ENCODE assay signal across 9 cellular contexts in the genomic region with DNA sequence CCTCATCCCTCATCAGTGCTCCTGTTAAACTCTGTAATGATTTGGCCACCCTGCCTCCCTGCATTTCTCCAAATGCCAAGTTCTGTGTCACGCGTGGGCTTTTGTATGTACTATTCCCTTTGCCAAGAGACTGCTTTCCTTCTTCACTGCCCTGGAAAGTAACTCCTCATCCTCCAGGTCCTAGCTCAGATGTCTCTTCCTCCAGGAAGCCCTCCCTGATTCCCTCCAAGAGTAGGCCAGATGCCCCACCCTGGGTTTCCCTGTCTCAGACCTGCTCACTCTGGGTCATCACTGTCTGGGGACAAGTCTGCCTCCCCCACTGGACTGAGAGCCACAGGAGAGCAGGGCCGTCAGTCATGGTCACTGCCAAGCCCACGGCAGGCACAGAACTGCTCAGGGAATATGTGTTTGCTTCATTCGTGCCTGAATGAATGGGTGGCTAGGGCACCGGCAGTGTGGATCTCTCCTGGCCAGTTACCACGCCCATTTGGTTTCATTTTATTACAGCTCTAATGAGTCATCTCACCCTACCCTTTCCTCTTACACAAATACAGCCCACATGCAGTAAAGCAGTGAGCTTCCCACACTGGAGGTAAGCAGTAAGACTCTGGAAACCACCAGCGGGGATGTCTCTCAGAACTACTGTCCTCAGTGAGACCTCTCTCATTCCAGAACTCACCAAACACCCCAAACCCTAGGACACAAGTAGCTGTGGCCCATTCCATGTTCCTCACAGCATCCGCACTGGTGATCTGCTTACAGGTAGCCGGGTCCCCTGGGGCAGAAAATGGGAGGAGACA. TPM values are rescaled to one million over a fixed set of nuclear protein-coding genes. Genes with fewer than 3 reads are reported as not detected.
DNase-seq lines count a peak whose midpoint lies in the region; ATAC-seq and TF ChIP-seq lines count a peak whose summit lies in the region.
"Had no signal": no experiment of that assay in that cellular context is flagged by ENCODE, and none has a peak within 500 bp of the region (broad histone marks: within the 10 kb centered on the region; RNA-seq: fewer than 3 reads in every experiment).

No MANE protein-coding gene starts in this region.

- no peaks in the 10 kb centered on the region for H3K4me1 ChIP-seq in hepatocyte (ENCODE audit: insufficient read depth)

- intact Hi-C loops in posterior cingulate gyrus (cut with DNase I) = no loop called here

- no peaks in the 10 kb centered on the region for H3K9me2 ChIP-seq in hepatocyte (replicated peaks; ENCODE audit: insufficient read depth)

- CTCF ChIA-PET in activated naive CD4-positive, alpha-beta T cell treated with anti-CD3 and anti-CD28 coated beads, Interleukin-2, amount 10 ng/mL, durations not matched to agents 7 days and 5 days (lab: Charles Lee) = interaction anchor here (0.5 to 2.5 kb wide), 6 partner anchors 28 to 662 kb away, joined by 3 to 18 read pairs (median 3); a partner anchor contains a TSS

- peaks cover 19% of the 10 kb centered on the region for H3K4me1 Mint-ChIP-seq in activated naive CD4-positive, alpha-beta T cell treated with anti-CD3 and anti-CD28 coated beads, Interleukin-2, amount 10 ng/mL, durations not matched to agents 7 days and 5 days

- H4K20me1 ChIP-seq in hepatocyte (ENCODE audit: insufficient read depth, poor library complexity, severe bottlenecking) = no peaks in the 10 kb centered on the region

- no peaks in the 10 kb centered on the region for H3K9me3 ChIP-seq in hepatocyte (ENCODE audit: low read depth)

- no peaks in the 10 kb centered on the region for H3K27me3 Mint-ChIP-seq in activated naive CD4-positive, alpha-beta T cell treated with anti-CD3 and anti-CD28 coated beads, Interleukin-2, amount 10 ng/mL, durations not matched to agents 7 days and 5 days

- no peaks in the 10 kb centered on the region for H3K27me3 ChIP-seq in hepatocyte
- H3K27me3 ChIP-seq: cardiac muscle cell had no signal

- peak overlapping the region; percentile 76 for H3K27ac Mint-ChIP-seq in activated naive CD4-positive, alpha-beta T cell treated with anti-CD3 and anti-CD28 coated beads, Interleukin-2, amount 10 ng/mL, durations not matched to agents 7 days and 5 days

- WGBS in hepatocyte (ENCODE audit: low lambda C conversion rate, missing lambda C conversion rate) = 77% methylated on average over 10 of the region's 10 CpGs

- H2AFZ ChIP-seq in hepatocyte = no peak overlapping the region

- H3K4me2 ChIP-seq in hepatocyte = peak overlapping the region; percentile 45

- no peak for TF ChIP-seq CTCF in hepatocyte (IDR thresholded peaks at IDR 0.05; ENCODE audit: poor library complexity)

- ATAC-seq in stimulated activated naive CD8-positive, alpha-beta T cell treated with anti-CD3 and anti-CD28 coated beads, Interleukin-15, Interleukin-2, amounts not matched to agents 100 U/mL and 50 U/mL, for 24 hours = peak; percentile 91

- peak overlapping the region; percentile 83 for H3K27ac ChIP-seq in hepatocyte
- H3K27ac ChIP-seq: cardiac muscle cell had no signal

- peaks cover 1% of the 10 kb centered on the region for H3K9me3 Mint-ChIP-seq in activated naive CD4-positive, alpha-beta T cell treated with anti-CD3 and anti-CD28 coated beads, Interleukin-2, amount 10 ng/mL, durations not matched to agents 7 days and 5 days

- H3K36me3 Mint-ChIP-seq in activated naive CD4-positive, alpha-beta T cell treated with anti-CD3 and anti-CD28 coated beads, Interleukin-2, amount 10 ng/mL, durations not matched to agents 7 days and 5 days = peaks cover 57% of the 10 kb centered on the region

- H3K4me3 Mint-ChIP-seq in activated naive CD4-positive, alpha-beta T cell treated with anti-CD3 and anti-CD28 coated beads, Interleukin-2, amount 10 ng/mL, durations not matched to agents 7 days and 5 days = no peak overlapping the region

- H3K4me3 ChIP-seq in hepatocyte = no peak overlapping the region
- H3K4me3 ChIP-seq: cardiac muscle cell had no signal

- H3K79me2 ChIP-seq in hepatocyte = no peaks in the 10 kb centered on the region

- no peaks in the 10 kb centered on the region for H3K36me3 ChIP-seq in hepatocyte (replicated peaks; ENCODE audit: insufficient read depth, low read depth)

- DNase-seq in activated T-cell treated with anti-CD3 and anti-CD28 coated beads for 24 hours (ENCODE audit: low read depth) (peak; percentile 43), activated T-cell treated with anti-CD3 and anti-CD28 coated beads for 4 hours (no peak), LHCN-M2 (ENCODE audit: low read depth) (peak; percentile 87), hepatocyte (ENCODE audit: low spot score) (peak; percentile 83), posterior cingulate gyrus (no peak), cerebellum (ENCODE audit: low spot score) (no peak)
- peak; percentile 33 for DNase-seq in activated naive CD4-positive, alpha-beta T cell treated with anti-CD3 and anti-CD28 coated beads, Interleukin-2, amount 10 ng/mL, durations not matched to agents 7 days and 5 days
- peak; percentile 45 for DNase-seq in stimulated activated naive CD8-positive, alpha-beta T cell treated with anti-CD3 and anti-CD28 coated beads, Interleukin-15, Interleukin-2, amounts not matched to agents 100 U/mL and 50 U/mL, for 24 hours

RNA-seq across cellular contexts. Expression of a gene that starts 12.1 kb away (rescaled TPM):
- total RNA-seq in LHCN-M2 (2014; rRNA removed) (not detected in 2 replicates), hepatocyte (not detected in 2 replicates), cerebellum (0.36 TPM)
- not detected for polyA plus RNA-seq in LHCN-M2 (2012)
- 0.10 TPM in 1 of 2 replicates, not detected in the other for polyA plus RNA-seq in hepatocyte
- total RNA-seq: cardiac muscle cell had no signal
- polyA plus RNA-seq: cardiac muscle cell had no signal

RNA-seq across cellular contexts. Expression of a gene that starts 25.1 kb away (rescaled TPM):
- total RNA-seq in LHCN-M2 (2014; rRNA removed) (17.8 and 20.1 TPM in 2 replicates), hepatocyte (9.1 and 13.9 TPM in 2 replicates), cerebellum (21.2 TPM)
- 16.8 TPM for polyA plus RNA-seq in LHCN-M2 (2012)
- polyA plus RNA-seq in hepatocyte = 17.0 and 20.6 TPM in 2 replicates

RNA-seq across cellular contexts. Expression of a gene that starts 29.5 kb away (rescaled TPM):
- total RNA-seq in LHCN-M2 (2014; rRNA removed) (13.7 and 18.2 TPM in 2 replicates), hepatocyte (11.2 and 15.1 TPM in 2 replicates), cerebellum (2.4 TPM)
- 8.5 TPM for polyA plus RNA-seq in LHCN-M2 (2012)
- polyA plus RNA-seq in hepatocyte = 15.0 and 15.2 TPM in 2 replicates

RNA-seq across cellular contexts. Expression of a gene that starts 53.9 kb away (rescaled TPM):
- not detected in 2 replicates for total RNA-seq in LHCN-M2 (2014; rRNA removed)
- polyA plus RNA-seq in LHCN-M2 (2012) = 0.44 TPM
- total RNA-seq in hepatocyte = 1.8 and 2.7 TPM in 2 replicates
- polyA plus RNA-seq in hepatocyte = 5.6 and 6.7 TPM in 2 replicates
- total RNA-seq in cerebellum = not detected

Comparison
In these comparisons a context has a peak if more than half of its experiments do, and no peak if none do; other contexts are left out.
1. DNase-seq: peak in activated T-cell treated with anti-CD3 and anti-CD28 coated beads for 24 hours (single experiment), LHCN-M2 (single experiment), activated naive CD4-positive, alpha-beta T cell treated with anti-CD3 and anti-CD28 coated beads, Interleukin-2, amount 10 ng/mL, durations not matched to agents 7 days and 5 days (single experiment), hepatocyte (single experiment) and stimulated activated naive CD8-positive, alpha-beta T cell treated with anti-CD3 and anti-CD28 coated beads, Interleukin-15, Interleukin-2, amounts not matched to agents 100 U/mL and 50 U/mL, for 24 hours (single experiment); none in activated T-cell treated with anti-CD3 and anti-CD28 coated beads for 4 hours (single experiment), posterior cingulate gyrus (0 of 10) and cerebellum (single experiment).